Comparison of ENCODE assay signal across 22 cellular contexts in the genomic region with DNA sequence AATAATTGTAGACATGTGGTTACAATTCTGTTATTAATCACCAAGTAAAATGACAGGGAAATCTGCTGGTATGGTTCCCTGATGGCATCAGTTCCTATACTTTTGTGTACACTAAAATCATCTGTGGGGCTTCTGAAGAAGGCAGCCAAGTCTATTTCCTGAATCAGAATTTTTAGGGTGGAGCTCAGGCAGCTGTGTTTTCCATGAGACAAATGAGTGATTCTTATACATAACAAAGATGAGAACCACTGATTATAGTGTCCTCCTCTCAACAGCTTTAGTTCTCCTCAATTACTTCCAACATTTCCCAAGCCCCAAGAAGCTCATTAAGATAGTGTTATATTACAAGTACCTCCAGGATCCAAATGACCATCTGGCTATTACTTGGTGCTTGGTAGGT.
A peak's percentile ranks its signal among the peaks of the same experiment; 100 is the strongest.
DNase-seq lines count a peak whose midpoint lies in the region; ATAC-seq and TF ChIP-seq lines count a peak whose summit lies in the region.
"Had no signal": no experiment of that assay in that cellular context is flagged by ENCODE, and none has a peak within 500 bp of the region (broad histone marks: within the 10 kb centered on the region; RNA-seq: fewer than 3 reads in every experiment).

No MANE protein-coding gene starts in this region.

- no peak overlapping the region for H3K23ac ChIP-seq in IMR-90 (ENCODE audit: low read depth, low read length)

- no peak overlapping the region for H2AK9ac ChIP-seq in IMR-90 (replicated peaks; ENCODE audit: low read depth, low read length, poor library complexity)

- peak overlapping the region; percentile 2; the same call in 1 of the 2 replicates for H2BK20ac ChIP-seq in IMR-90 (ENCODE audit: low read depth, low read length)

- no peak for TF ChIP-seq RAD21 in IMR-90 (IDR thresholded peaks at IDR 0.05; ENCODE audit: low read length)

- no peak for TF ChIP-seq POLR2A in IMR-90 (IDR thresholded peaks at IDR 0.05; ENCODE audit: low read depth, low read length)
- no peak for TF ChIP-seq POLR2A in heart left ventricle (IDR thresholded peaks at IDR 0.05)

- peaks cover 7% of the 10 kb centered on the region for H3F3A ChIP-seq in PC-9 (ENCODE audit: insufficient read depth, low read depth)

- H3K4me3 ChIP-seq in IMR-90 (ENCODE audit: insufficient read depth, low read depth, low read length) (no peak overlapping the region), heart left ventricle (no peak overlapping the region), PC-9 (no peak overlapping the region)
- H3K4me3 ChIP-seq: dorsolateral prefrontal cortex, esophagus muscularis mucosa, psoas muscle had no signal

- H2BK15ac ChIP-seq in IMR-90 (ENCODE audit: low read depth, low read length): no peak overlapping the region

- no peaks in the 10 kb centered on the region for H3K9me2 ChIP-seq in PC-9 (ENCODE audit: insufficient read depth)

- POLR2A ChIA-PET in IMR-90 (lab: Charles Lee; ENCODE audit: unreplicated experiment): no interaction called here
- POLR2A ChIA-PET in PC-9 (lab: Charles Lee; ENCODE audit: unreplicated experiment): no interaction called here

- H3K9ac ChIP-seq in IMR-90 (ENCODE audit: low read depth, low read length): no peak overlapping the region

- H2BK120ac ChIP-seq in IMR-90 (ENCODE audit: low read depth, low read length): peak overlapping the region; percentile 35; the same call in 1 of the 2 replicates

- DNase-seq in DMS 273 treated with DMSO at 0.1 percent for 48 hours (lab: John Stamatoyannopoulos, UW): peak; percentile 83
- DNase-seq in IMR-90: peak; percentile 79
- DNase-seq in heart left ventricle: no peak
- DNase-seq in PC-9: no peak
- no peak for DNase-seq in epidermal melanocyte (ENCODE audit: insufficient read length, low spot score)
- DNase-seq in NK-92 (lab: John Stamatoyannopoulos, UW; ENCODE audit: unreplicated experiment): no peak
- DNase-seq: activated CD4-positive, alpha-beta memory T cell treated with anti-CD3 and anti-CD28 coated beads, Interleukin-2, amount 10 ng/mL, durations not matched to agents 7 days and 5 days; activated T-cell treated with anti-CD3 and anti-CD28 coated beads, Interleukin-2, amount 50 U/mL, for 4 hours; BE2C; brain microvascular endothelial cell; dorsolateral prefrontal cortex; hippocampal formation; mesenchymal stem cell; NCI-H1048; nephron progenitor cell; psoas muscle had no signal

- peak overlapping the region; percentile 5; the same call in 1 of the 2 replicates for H3K14ac ChIP-seq in IMR-90 (replicated peaks; ENCODE audit: low read depth, low read length)

- 0 out of 2 replicates have a peak overlapping the region, but pooled peaks have one; percentile 12 for H4K5ac ChIP-seq in IMR-90 (ENCODE audit: low read depth, low read length)

- H3K27me3 ChIP-seq in IMR-90 (ENCODE audit: control insufficient read depth, insufficient read depth, low read length): no peaks in the 10 kb centered on the region
- H3K27me3 ChIP-seq in heart left ventricle: no peaks in the 10 kb centered on the region
- no peaks in the 10 kb centered on the region for H3K27me3 ChIP-seq in PC-9 (ENCODE audit: insufficient read depth, low read depth)
- H3K27me3 ChIP-seq: brain microvascular endothelial cell, dorsolateral prefrontal cortex, esophagus muscularis mucosa had no signal

- no peaks in the 10 kb centered on the region for H3K9me3 ChIP-seq in IMR-90 (ENCODE audit: control insufficient read depth, insufficient read depth, low read length)
- no peaks in the 10 kb centered on the region for H3K9me3 ChIP-seq in heart left ventricle
- no peaks in the 10 kb centered on the region for H3K9me3 ChIP-seq in PC-9 (ENCODE audit: insufficient read depth, low read depth)
- H3K9me3 ChIP-seq: BE2C, esophagus muscularis mucosa, psoas muscle had no signal

- H2AFZ ChIP-seq in IMR-90 (replicated peaks; ENCODE audit: low read length, poor library complexity): no peak overlapping the region
- no peak overlapping the region for H2AFZ ChIP-seq in PC-9

- H3K4ac ChIP-seq in IMR-90 (ENCODE audit: low read depth, low read length): peak overlapping the region; percentile 1; the same call in 1 of the 2 replicates

- ATAC-seq in IMR-90 (ENCODE audit: low read depth) (peak; percentile 40), heart left ventricle (peak in 2 of 4 donors; percentile 38 to 58), HG02970 (IDR thresholded peaks at IDR 0.05; ENCODE audit: low FRiP score, unreplicated experiment) (no peak)
- ATAC-seq: activated naive CD4-positive, alpha-beta T cell treated with anti-CD3 and anti-CD28 coated beads, Interleukin-2, amount 50 U/mL, for 72 hours; activated T-cell treated with anti-CD3 and anti-CD28 coated beads, Interleukin-2, amount 50 U/mL, for 4 hours; psoas muscle; stimulated activated effector memory CD8-positive, alpha-beta T cell treated with anti-CD3 and anti-CD28 coated beads, Interleukin-12 subunit alpha, Interleukin-12 subunit beta, amount 100 ng/mL, for 72 hours had no signal

- H3K4me1 ChIP-seq in IMR-90 (ENCODE audit: control insufficient read depth, insufficient read depth, low read length) (0 out of 2 replicates have a peak, but pooled peaks cover 2% of the 10 kb centered on the region), heart left ventricle (peaks cover 0 to 29% (median 13%) of the 10 kb centered on the region in 12 donors), PC-9 (replicated peaks; ENCODE audit: insufficient read depth) (peaks cover 18% of the 10 kb centered on the region)
- H3K4me1 ChIP-seq: BE2C, psoas muscle had no signal

- no peaks in the 10 kb centered on the region for H4K20me1 ChIP-seq in IMR-90 (ENCODE audit: insufficient read depth, low read length)
- no peaks in the 10 kb centered on the region for H4K20me1 ChIP-seq in PC-9 (ENCODE audit: insufficient read depth)

- H3K18ac ChIP-seq in IMR-90 (ENCODE audit: low read depth, low read length): no peak overlapping the region

- H3K9me1 ChIP-seq in IMR-90 (ENCODE audit: insufficient read depth, low read length): peaks cover 2% of the 10 kb centered on the region

- H4K91ac ChIP-seq in IMR-90 (ENCODE audit: insufficient read depth, low read depth, low read length): no peak overlapping the region

- in situ Hi-C loops in IMR-90 (cut with MboI; ENCODE audit: low sequenced_read_pairs): loop anchor here (25.0 kb wide), 1 partner anchor 597 kb away; no protein-coding TSS in a partner anchor

- intact Hi-C loops in IMR-90 (cut with micrococcal nuclease): no loop called here
- intact Hi-C loops in heart left ventricle (cut with DNase I): loop anchor here in 1 of 10 donors (2.0 kb wide), 1 partner anchor 33 kb away; no protein-coding TSS in a partner anchor
- intact Hi-C loops in PC-9 (cut with micrococcal nuclease; ENCODE audit: unreplicated experiment): no loop called here

- no peak overlapping the region for H3K27ac ChIP-seq in IMR-90 (ENCODE audit: insufficient read depth, low read length)
- H3K27ac ChIP-seq in heart left ventricle: peak overlapping the region in 8 of 12 donors; percentile 1 to 65 (median 50)
- H3K27ac ChIP-seq in PC-9: no peak overlapping the region
- H3K27ac ChIP-seq: brain microvascular endothelial cell, dorsolateral prefrontal cortex, esophagus muscularis mucosa, psoas muscle, VCaP had no signal

- TF ChIP-seq CTCF in IMR-90 (conservative IDR thresholded peaks at IDR 0.05; ENCODE audit: low read depth, low read length) (no peak), heart left ventricle (IDR thresholded peaks at IDR 0.05) (no peak), PC-9 (conservative IDR thresholded peaks at IDR 0.05) (no peak)

- no peak overlapping the region for H2AK5ac ChIP-seq in IMR-90 (ENCODE audit: low read depth, low read length)

- CTCF ChIA-PET in IMR-90 (lab: Yijun Ruan, JAX): interaction anchor here (0.5 to 1.1 kb wide), 4 partner anchors 15 to 178 kb away, joined by 3 read pairs; no protein-coding TSS in a partner anchor
- CTCF ChIA-PET in PC-9 (lab: Charles Lee): no interaction called here

- no peak overlapping the region for H3K56ac ChIP-seq in IMR-90 (ENCODE audit: extremely low read depth, insufficient read depth, low read length)

- H3K36me3 ChIP-seq in IMR-90 (ENCODE audit: control insufficient read depth, insufficient read depth, low read length) (no peaks in the 10 kb centered on the region), heart left ventricle (no peaks in the 10 kb centered on the region), PC-9 (ENCODE audit: low read depth) (no peaks in the 10 kb centered on the region)
- H3K36me3 ChIP-seq: BE2C, brain microvascular endothelial cell, esophagus muscularis mucosa had no signal

- dilution Hi-C loops in IMR-90 (cut with HindIII; ENCODE audit: low sequenced_read_pairs, unreplicated experiment): no loop called here

- H4K8ac ChIP-seq in IMR-90 (ENCODE audit: low read depth in 2 of 2, low read length in 2 of 2): no peak overlapping the region

- no peaks in the 10 kb centered on the region for H3K79me2 ChIP-seq in PC-9 (ENCODE audit: low read depth)

- H2BK5ac ChIP-seq in IMR-90 (ENCODE audit: low read depth, low read length, poor library complexity, severe bottlenecking): no peak overlapping the region

- no TSS peak for BruUV-seq in IMR-90 (replicated peaks; lab: Mats Ljungman, UMichigan)
- no TSS peak for BruUV-seq in PC-9 (replicated peaks; lab: Mats Ljungman, UMichigan)

- no peak overlapping the region for H3K4me2 ChIP-seq in IMR-90 (ENCODE audit: low read depth, low read length)
- H3K4me2 ChIP-seq in PC-9: no peak overlapping the region

- H3K79me1 ChIP-seq in IMR-90 (ENCODE audit: low read depth in 1 of 2, low read length in 2 of 2): no peaks in the 10 kb centered on the region

TF ChIP-seq in IMR-90, 13 proteins besides CTCF, POLR2A, EP300 and RAD21 (continues in another document):
- no peak for TF ChIP-seq USF2 (IDR thresholded peaks at IDR 0.05; ENCODE audit: low read depth, low read length)
- no peak for TF ChIP-seq CEBPB (IDR thresholded peaks at IDR 0.05; ENCODE audit: low read depth, low read length)
- TF ChIP-seq RFX5 (IDR thresholded peaks at IDR 0.05; ENCODE audit: low read depth, low read length): no peak

TF ChIP-seq in PFSK-1, 5 proteins besides CTCF, POLR2A, EP300 and RAD21 (continues in another document):
- no peak for TF ChIP-seq FOXP2 (optimal IDR thresholded peaks at IDR 0.05; ENCODE audit: borderline replicate concordance, extremely low read depth, extremely low read length, insufficient read depth)
- TF ChIP-seq SIN3A (IDR thresholded peaks at IDR 0.05; ENCODE audit: borderline replicate concordance, insufficient read depth, low read length): peak; percentile 71; the same call in 1 of the 2 replicates
- no peak for TF ChIP-seq TAF1 (IDR thresholded peaks at IDR 0.05; ENCODE audit: borderline replicate concordance, insufficient read depth, low read length)

Comparison
In these comparisons a context has a peak if more than half of its experiments do, and no peak if none do; other contexts are left out.
1. DNase-seq: peak in DMS 273 treated with DMSO at 0.1 percent for 48 hours (single experiment) and IMR-90 (single experiment); none in heart left ventricle (0 of 5), PC-9 (0 of 2), epidermal melanocyte (single experiment) and NK-92 (single experiment).
2. H3K27ac ChIP-seq: peak in heart left ventricle (8 of 12); none in IMR-90 (single experiment) and PC-9 (single experiment).